Comparison of ENCODE assay signal across 8 cellular contexts in genomic region chr3:98900265-98901031, GRCh38. TPM values are rescaled to one million over a fixed set of nuclear protein-coding genes. Genes with fewer than 3 reads are reported as not detected.
A peak's percentile ranks its signal among the peaks of the same experiment; 100 is the strongest.
DNase-seq lines count a peak whose midpoint lies in the region; ATAC-seq, FAIRE-seq and TF ChIP-seq lines count a peak whose summit lies in the region.

No MANE protein-coding gene starts in this region.

- H3K4me1 Mint-ChIP-seq in IgD-negative memory B cell (peaks cover 8 to 12% (median 11%) of the 10 kb centered on the region in 3 donors), naive B cell (peaks cover 6 to 19% (median 15%) of the 10 kb centered on the region in 3 donors)

- H3K36me3 ChIP-seq in BE2C, result no peaks in the 10 kb centered on the region
- H3K36me3 ChIP-seq in bronchial epithelial cell (ENCODE audit: control insufficient read depth, insufficient read depth, low read length), result no peaks in the 10 kb centered on the region

- DNase-seq in BE2C (no peak), bronchial epithelial cell (ENCODE audit: low read depth) (no peak), naive B cell (peak; percentile 27), COLO668 (lab: John Stamatoyannopoulos, UW; ENCODE audit: unreplicated experiment) (no peak), T1000 (lab: John Stamatoyannopoulos, UW) (no peak)
- no peak for DNase-seq in stimulated activated CD4-positive, alpha-beta T cell treated with anti-CD3 and anti-CD28 coated beads, Interleukin-4, amount 100 ng/mL, for 4 hours

- peaks cover 11% of the 10 kb centered on the region for H3K27me3 Mint-ChIP-seq in IgD-negative memory B cell
- peaks cover 8 to 22% (median 9%) of the 10 kb centered on the region in 3 donors for H3K27me3 Mint-ChIP-seq in naive B cell

- H3K27ac Mint-ChIP-seq in IgD-negative memory B cell (peak overlapping the region in 2 of 3 donors; percentile 29 to 46), naive B cell (peak overlapping the region in 2 of 6 donors; percentile 57 to 87)

- no peak for FAIRE-seq in bronchial epithelial cell (lab: Jason Lieb, UNC)

- no peak for ATAC-seq in naive B cell (ENCODE audit: low read depth in 2 of 2)
- no peak for ATAC-seq in HG02938 (IDR thresholded peaks at IDR 0.05; ENCODE audit: unreplicated experiment)

- H3K4me3 Mint-ChIP-seq in IgD-negative memory B cell, result peak overlapping the region; percentile 83 to 92 (median 88)
- H3K4me3 Mint-ChIP-seq in naive B cell, result peak overlapping the region; percentile 89 to 97 (median 94)

- H3K36me3 Mint-ChIP-seq in IgD-negative memory B cell, result no peaks in the 10 kb centered on the region
- no peaks in the 10 kb centered on the region for H3K36me3 Mint-ChIP-seq in naive B cell

- no peaks in the 10 kb centered on the region for H3K9me3 ChIP-seq in BE2C

- peak overlapping the region; percentile 89 for H3K4me3 ChIP-seq in BE2C (ENCODE audit: low read depth, low read length)
- peak overlapping the region; percentile 92 for H3K4me3 ChIP-seq in bronchial epithelial cell (ENCODE audit: low read depth, low read length)

- peaks cover 6% of the 10 kb centered on the region for H3K4me1 ChIP-seq in BE2C

- H3K9me3 Mint-ChIP-seq in IgD-negative memory B cell (peaks cover 0 to 1% (median 0%) of the 10 kb centered on the region in 3 donors), naive B cell (no peaks in the 10 kb centered on the region)

- TF ChIP-seq CTCF in BE2C (IDR thresholded peaks at IDR 0.05; ENCODE audit: low read depth, low read length) (no peak), bronchial epithelial cell (IDR thresholded peaks at IDR 0.05; ENCODE audit: insufficient read depth, low read length, severe bottlenecking) (no peak)

- H3K27me3 ChIP-seq in BE2C (no peaks in the 10 kb centered on the region), bronchial epithelial cell (ENCODE audit: control insufficient read depth, insufficient read depth, low read length) (no peaks in the 10 kb centered on the region)

RNA-seq across cellular contexts. Expression of gene DCBLD2, which starts 1.0 kb away (rescaled TPM):
- polyA plus RNA-seq in BE2C (2012; ENCODE audit: insufficient read depth, insufficient read length, low read depth), result 10.5 TPM
- polyA plus RNA-seq in IgD-negative memory B cell, result not detected
- total RNA-seq in bronchial epithelial cell, result 80.1 and 96.1 TPM in 2 replicates
- 1 to 10 TPM in 3 of 6 donors, under 1 TPM in 2, not detected in 1; 0.27 to 2.7 (median 1.7) TPM for polyA plus RNA-seq in naive B cell (ENCODE audit: low read depth in 6 of 6)
